In genomic region chr11:64451856-64452255, GRCh38 we compare ENCODE assay signal across 22 cellular contexts.
"Had no signal": no experiment of that assay in that cellular context is flagged by ENCODE, and none has a peak within 500 bp of the region (broad histone marks: within the 10 kb centered on the region; RNA-seq: fewer than 3 reads in every experiment).

No MANE protein-coding gene starts in this region.

- H3K9me3 ChIP-seq: esophagus squamous epithelium, pancreas, right lobe of liver, testis, tibial artery had no signal

- H3K27ac Mint-ChIP-seq: effector memory CD8-positive, alpha-beta T cell; naive thymus-derived CD8-positive, alpha-beta T cell; nephron progenitor cell; progenitor cell of endocrine pancreas; stimulated activated memory B cell treated with anti-CD40 and anti-IgM and Interleukin-4, amounts not matched to agents 10 μg/mL and 1 μg/mL and 100 μg/mL, for 72 hours; type B pancreatic cell had no signal

- H3K27me3 ChIP-seq: pancreas, right lobe of liver, testis, tibial artery had no signal

- H3K36me3 Mint-ChIP-seq: naive thymus-derived CD8-positive, alpha-beta T cell; stimulated activated memory B cell treated with anti-CD40 and anti-IgM and Interleukin-4, amounts not matched to agents 10 μg/mL and 1 μg/mL and 100 μg/mL, for 72 hours; type B pancreatic cell had no signal

- ATAC-seq: effector memory CD8-positive, alpha-beta T cell; left lobe of liver; naive thymus-derived CD8-positive, alpha-beta T cell; pancreas; right lobe of liver; stimulated activated memory B cell treated with anti-CD40 and anti-IgM and Interleukin-4, amounts not matched to agents 10 μg/mL and 1 μg/mL and 100 μg/mL, for 72 hours; stimulated activated naive CD8-positive, alpha-beta T cell treated with anti-CD3 and anti-CD28 coated beads, Interleukin-15, Interleukin-2, amounts not matched to agents 100 U/mL and 50 U/mL, for 24 hours had no signal

- H3K4me3 ChIP-seq: coronary artery, esophagus squamous epithelium, pancreas, right lobe of liver, testis, tibial artery had no signal

- DNase-seq: effector memory CD8-positive, alpha-beta T cell; erythroblast; esophagus squamous epithelium; foreskin melanocyte; glutamatergic neuron; mesenchymal stem cell; midbrain; naive thymus-derived CD8-positive, alpha-beta T cell; nephron progenitor cell; occipital lobe; pancreas; right lobe of liver; stimulated activated CD4-positive, alpha-beta T cell treated with anti-CD3 and anti-CD28 coated beads, Interleukin-4, amount 100 ng/mL, for 4 hours; stimulated activated naive CD8-positive, alpha-beta T cell treated with anti-CD3 and anti-CD28 coated beads, Interleukin-15, Interleukin-2, amounts not matched to agents 100 U/mL and 50 U/mL, for 24 hours; substantia nigra; testis had no signal

- H3K36me3 ChIP-seq: esophagus squamous epithelium, pancreas, right lobe of liver, tibial artery had no signal

- H3K4me3 Mint-ChIP-seq: effector memory CD8-positive, alpha-beta T cell; naive thymus-derived CD8-positive, alpha-beta T cell; nephron progenitor cell; stimulated activated memory B cell treated with anti-CD40 and anti-IgM and Interleukin-4, amounts not matched to agents 10 μg/mL and 1 μg/mL and 100 μg/mL, for 72 hours; type B pancreatic cell had no signal
